ENCODE assay signal across 21 cellular contexts in the genomic region with DNA sequence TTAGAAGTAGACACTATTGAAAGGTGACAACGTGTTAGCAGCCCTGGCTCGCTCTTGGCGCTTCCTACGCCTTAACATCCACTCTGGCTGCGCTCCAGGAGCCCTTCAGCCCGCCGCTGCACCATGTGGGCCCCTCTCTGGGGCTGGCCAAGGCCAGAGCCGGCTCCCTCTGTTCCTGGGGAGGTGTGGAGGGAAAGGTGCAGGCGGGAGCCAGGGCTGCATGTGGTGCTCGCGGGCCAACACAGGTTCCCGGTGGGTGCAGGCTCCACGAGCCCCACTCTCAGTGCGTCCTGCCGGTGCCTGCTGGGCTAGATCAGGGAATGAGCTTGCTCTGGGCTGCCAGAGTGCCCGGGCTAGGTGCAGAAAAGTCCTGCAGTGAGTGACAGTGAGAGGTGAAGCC.
"Had no signal": no experiment of that assay in that cellular context is flagged by ENCODE, and none has a peak within 500 bp of the region (broad histone marks: within the 10 kb centered on the region; RNA-seq: fewer than 3 reads in every experiment).

No MANE protein-coding gene starts in this region.

- H3K4me3 Mint-ChIP-seq: IgD-negative memory B cell had no signal

- H3K9me2 ChIP-seq: SK-N-SH had no signal

- H3K27me3 Mint-ChIP-seq: IgD-negative memory B cell had no signal

- H3K4me1 Mint-ChIP-seq: IgD-negative memory B cell had no signal

- H3K9ac ChIP-seq: KMS-11, SK-N-SH had no signal

- H3K4me2 ChIP-seq: KMS-11, SK-N-SH had no signal

- H3K4me3 ChIP-seq: K562 had no signal

- DNase-seq: Kasumi-1, MM.1S, NCI-H1092 treated with DMSO at 0.1 percent for 48 hours, NCI-H1436, NCI-H187, NCI-H2029, NCI-H2081 treated with DMSO at 0.1 percent for 48 hours, NCI-H2171, NCI-H226, NCI-H446, NCI-H510A, NCI-H524 treated with DMSO at 0.1 percent for 48 hours, NCI-H69, NCI-H774, Right ventricle myocardium superior, RPMI8226, SK-N-SH had no signal

- ATAC-seq: K562 had no signal

- H3K27ac Mint-ChIP-seq: IgD-negative memory B cell had no signal

- H3K27ac ChIP-seq: HL-60, KMS-11 had no signal

- H3K36me3 Mint-ChIP-seq: IgD-negative memory B cell had no signal

- H3K9me3 ChIP-seq: SK-N-SH had no signal
